In genomic region chr7:108449577-108449920, GRCh38 we compare ENCODE assay signal across 19 cellular contexts.
"Had no signal": no experiment of that assay in that cellular context is flagged by ENCODE, and none has a peak within 500 bp of the region (broad histone marks: within the 10 kb centered on the region; RNA-seq: fewer than 3 reads in every experiment).

No MANE protein-coding gene starts in this region.

- H3K36me3 ChIP-seq: neutrophil, transverse colon, vagina had no signal

- H3K4me1 ChIP-seq: foreskin keratinocyte had no signal

- DNase-seq: activated CD4-positive, alpha-beta T cell treated with anti-CD3 and anti-CD28 coated beads for 36 hours; activated CD8-positive, alpha-beta memory T cell treated with anti-CD3 and anti-CD28 coated beads, Interleukin-2, amount 50 U/mL, for 48 hours; activated CD8-positive, alpha-beta T cell treated with anti-CD3 and anti-CD28 coated beads for 36 hours; activated gamma-delta T cell; activated T-cell treated with anti-CD3 and anti-CD28 coated beads, Interleukin-2, amount 50 U/mL, for 72 hours; amniotic stem cell; body of pancreas; cortex of kidney; effector memory CD4-positive, alpha-beta T cell; foreskin keratinocyte; stimulated activated CD4-positive, alpha-beta T cell treated with anti-CD3 and anti-CD28 coated beads, Interleukin-15, amount 100 ng/mL, for 24 hours; stimulated activated CD4-positive, alpha-beta T cell treated with anti-CD3 and anti-CD28 coated beads, Interleukin-4, amount 100 ng/mL, for 1 hour; stimulated activated naive B cell treated with anti-CD40 and anti-IgM and Interleukin-4, amounts not matched to agents 10 μg/mL and 1 μg/mL and 100 μg/mL, for 72 hours; transverse colon had no signal

- H3K27me3 ChIP-seq: body of pancreas, vagina had no signal

- ATAC-seq: activated CD4-positive, alpha-beta T cell treated with anti-CD3 and anti-CD28 coated beads for 36 hours; activated CD8-positive, alpha-beta T cell treated with anti-CD3 and anti-CD28 coated beads for 36 hours; activated naive CD4-positive, alpha-beta T cell treated with anti-CD3 and anti-CD28 coated beads, Interleukin-2, amount 50 U/mL, for 72 hours; activated T-cell treated with anti-CD3 and anti-CD28 coated beads, Interleukin-2, amount 50 U/mL, for 72 hours; body of pancreas; foreskin keratinocyte had no signal

- H3K4me3 ChIP-seq: body of pancreas, lung, transverse colon, vagina had no signal

- H3K9me3 ChIP-seq: body of pancreas, neutrophil, transverse colon, vagina had no signal

- H3K9ac ChIP-seq: parathyroid adenoma had no signal

- H3K27ac ChIP-seq: body of pancreas, foreskin keratinocyte, neutrophil, parathyroid adenoma, transverse colon, vagina had no signal
